ENCODE assay signal across 21 cellular contexts in genomic region chr17:59856859-59857794, GRCh38. TPM values are rescaled to one million over a fixed set of nuclear protein-coding genes. Genes with fewer than 3 reads are reported as not detected.
A peak's percentile ranks its signal among the peaks of the same experiment; 100 is the strongest.
DNase-seq lines count a peak whose midpoint lies in the region; ATAC-seq, FAIRE-seq and TF ChIP-seq lines count a peak whose summit lies in the region.
"Had no signal": no experiment of that assay in that cellular context is flagged by ENCODE, and none has a peak within 500 bp of the region (broad histone marks: within the 10 kb centered on the region; RNA-seq: fewer than 3 reads in every experiment).

No MANE protein-coding gene starts in this region.

- peak overlapping the region; percentile 6 for H3K27ac Mint-ChIP-seq in Caco-2 (ENCODE audit: unreplicated experiment)
- no peak overlapping the region for H3K27ac Mint-ChIP-seq in activated T-helper 2 cell treated with anti-CD3 and anti-CD28 coated beads, Interferon-gamma antibody, Interleukin-2, Interleukin-4, amounts not matched to agents 10 μg/mL and 5 μg/mL and 100 μg/mL, durations not matched to agents 14 hours and 24 hours and 36 hours

- H3K27me3 ChIP-seq in Caco-2 (replicated peaks; ENCODE audit: control insufficient read depth, insufficient read depth, low read length) (no peaks in the 10 kb centered on the region), SJSA1 (replicated peaks) (no peaks in the 10 kb centered on the region), esophagus squamous epithelium (no peaks in the 10 kb centered on the region)
- H3K27me3 ChIP-seq: thyroid gland had no signal

- POLR2A ChIA-PET in Caco-2 (lab: Charles Lee) = interaction anchor here (1.2 kb wide), 1 partner anchor 150 kb away, joined by 5 read pairs; the partner anchor contains the start of genes PTRH2 and VMP1

- FAIRE-seq in A204.1 (lab: Jason Lieb, UNC) = peak; percentile 69
- FAIRE-seq: D721Med had no signal

- H3K4me3 ChIP-seq in Caco-2 (ENCODE audit: low read depth, low read length) (no peak overlapping the region), SJSA1 (no peak overlapping the region), esophagus squamous epithelium (no peak overlapping the region)
- H3K4me3 ChIP-seq: thyroid gland had no signal

- no peaks in the 10 kb centered on the region for H3K9me3 Mint-ChIP-seq in Caco-2 (ENCODE audit: unreplicated experiment)
- H3K9me3 Mint-ChIP-seq in activated T-helper 2 cell treated with anti-CD3 and anti-CD28 coated beads, Interferon-gamma antibody, Interleukin-2, Interleukin-4, amounts not matched to agents 10 μg/mL and 5 μg/mL and 100 μg/mL, durations not matched to agents 14 hours and 24 hours and 36 hours = no peaks in the 10 kb centered on the region
- H3K9me3 Mint-ChIP-seq: naive thymus-derived CD8-positive, alpha-beta T cell had no signal

- CTCF ChIA-PET in Caco-2 (lab: Charles Lee) = interaction anchor here (1.0 to 1.6 kb wide), 4 partner anchors 12 to 110 kb away, joined by 3 to 9 read pairs (median 3); no protein-coding TSS in a partner anchor

- peak overlapping the region; percentile 98 for H3K27ac ChIP-seq in SJSA1
- peak overlapping the region in 3 of 4 donors; percentile 3 to 29 (median 23) for H3K27ac ChIP-seq in esophagus squamous epithelium
- H3K27ac ChIP-seq: thyroid gland had no signal

- TF ChIP-seq POLR2A in esophagus squamous epithelium (IDR thresholded peaks at IDR 0.05) = no peak

- H3K4me1 Mint-ChIP-seq in Caco-2 (ENCODE audit: low read depth, unreplicated experiment) = peaks cover 28% of the 10 kb centered on the region
- peaks cover 18% of the 10 kb centered on the region for H3K4me1 Mint-ChIP-seq in activated T-helper 2 cell treated with anti-CD3 and anti-CD28 coated beads, Interferon-gamma antibody, Interleukin-2, Interleukin-4, amounts not matched to agents 10 μg/mL and 5 μg/mL and 100 μg/mL, durations not matched to agents 14 hours and 24 hours and 36 hours (ENCODE audit: low read depth)

- no TSS peak for BruUV-seq in Caco-2 (replicated peaks; lab: Mats Ljungman, UMichigan)

- TF ChIP-seq CTCF in Caco-2 (IDR thresholded peaks at IDR 0.05; ENCODE audit: insufficient read depth in 1 of 2, low read depth in 1 of 2, low read length in 1 of 2, severe bottlenecking in 1 of 2, unreplicated experiment in 1 of 2) = no peak
- TF ChIP-seq CTCF in esophagus squamous epithelium (IDR thresholded peaks at IDR 0.05) = no peak

- peaks cover 57% of the 10 kb centered on the region for H3K4me1 ChIP-seq in Caco-2
- peaks cover 77% of the 10 kb centered on the region for H3K4me1 ChIP-seq in SJSA1 (replicated peaks)
- peaks cover 23 to 58% (median 25%) of the 10 kb centered on the region in 3 donors for H3K4me1 ChIP-seq in esophagus squamous epithelium

- H3K27me3 Mint-ChIP-seq in Caco-2 (ENCODE audit: insufficient read depth, unreplicated experiment) = no peaks in the 10 kb centered on the region
- H3K27me3 Mint-ChIP-seq in activated T-helper 2 cell treated with anti-CD3 and anti-CD28 coated beads, Interferon-gamma antibody, Interleukin-2, Interleukin-4, amounts not matched to agents 10 μg/mL and 5 μg/mL and 100 μg/mL, durations not matched to agents 14 hours and 24 hours and 36 hours (ENCODE audit: low read depth) = no peaks in the 10 kb centered on the region
- H3K27me3 Mint-ChIP-seq: naive thymus-derived CD8-positive, alpha-beta T cell had no signal

- H3K9me3 ChIP-seq in Caco-2 = no peaks in the 10 kb centered on the region
- no peaks in the 10 kb centered on the region for H3K9me3 ChIP-seq in SJSA1 (replicated peaks)
- no peaks in the 10 kb centered on the region for H3K9me3 ChIP-seq in esophagus squamous epithelium
- H3K9me3 ChIP-seq: thyroid gland had no signal

- ATAC-seq in HG02588 (IDR thresholded peaks at IDR 0.05; ENCODE audit: unreplicated experiment) (no peak), HG03521 (IDR thresholded peaks at IDR 0.05; ENCODE audit: unreplicated experiment) (no peak)
- ATAC-seq: naive thymus-derived CD8-positive, alpha-beta T cell had no signal

- H3K36me3 ChIP-seq in Caco-2 (ENCODE audit: control insufficient read depth, insufficient read depth, low read length) = no peaks in the 10 kb centered on the region
- H3K36me3 ChIP-seq in SJSA1 = peaks cover 8% of the 10 kb centered on the region
- peaks cover 0 to 20% (median 8%) of the 10 kb centered on the region in 3 donors for H3K36me3 ChIP-seq in esophagus squamous epithelium

- no peak overlapping the region for H3K4me3 Mint-ChIP-seq in Caco-2 (ENCODE audit: unreplicated experiment)
- no peak overlapping the region for H3K4me3 Mint-ChIP-seq in activated T-helper 2 cell treated with anti-CD3 and anti-CD28 coated beads, Interferon-gamma antibody, Interleukin-2, Interleukin-4, amounts not matched to agents 10 μg/mL and 5 μg/mL and 100 μg/mL, durations not matched to agents 14 hours and 24 hours and 36 hours (ENCODE audit: low read depth)
- H3K4me3 Mint-ChIP-seq: naive thymus-derived CD8-positive, alpha-beta T cell had no signal

- intact Hi-C loops in Caco-2 (cut with micrococcal nuclease; ENCODE audit: unreplicated experiment) = no loop called here
- intact Hi-C loops in esophagus squamous epithelium (cut with DNase I) = no loop called here
- intact Hi-C loops in activated T-helper 2 cell treated with anti-CD3 and anti-CD28 coated beads, Interferon-gamma antibody, Interleukin-2, Interleukin-4, amounts not matched to agents 10 μg/mL and 5 μg/mL and 100 μg/mL, durations not matched to agents 14 hours and 24 hours and 36 hours (cut with micrococcal nuclease) = no loop called here

- DNase-seq in Caco-2 (no peak), SJSA1 (ENCODE audit: low read depth in 1 of 2, low spot score in 2 of 2) (peak in 1 of 2 experiments; percentile 22), esophagus squamous epithelium (lab: John Stamatoyannopoulos, UW) (no peak), DMS114 treated with DMSO at 0.1 percent for 48 hours (lab: John Stamatoyannopoulos, UW; ENCODE audit: unreplicated experiment) (no peak)
- DNase-seq in activated T-helper 2 cell treated with anti-CD3 and anti-CD28 coated beads, Interferon-gamma antibody, Interleukin-2, Interleukin-4, amounts not matched to agents 10 μg/mL and 5 μg/mL and 100 μg/mL, durations not matched to agents 14 hours and 24 hours and 36 hours (ENCODE audit: low spot score) = no peak
- DNase-seq: activated CD4-positive, alpha-beta T cell treated with anti-CD3 and anti-CD28 coated beads for 4 hours; AML-193; caudate nucleus; GOT3; islet precursor cell; mammary epithelial cell; naive thymus-derived CD8-positive, alpha-beta T cell; NCI-H1436 treated with DMSO at 0.1 percent for 48 hours; NCI-H345; SHP77 treated with DMSO at 0.1 percent for 48 hours; stimulated activated CD4-positive, alpha-beta T cell treated with anti-CD3 and anti-CD28 coated beads, Interleukin-12 subunit alpha, Interleukin-12 subunit beta, amount 100 ng/mL, for 4 hours; thyroid gland had no signal

- 47 to 56% methylated on average over 3 of the region's 3 CpGs for WGBS in esophagus squamous epithelium, 2 donors

- peaks cover 31% of the 10 kb centered on the region for H3K36me3 Mint-ChIP-seq in Caco-2 (ENCODE audit: insufficient read depth, unreplicated experiment)
- H3K36me3 Mint-ChIP-seq in activated T-helper 2 cell treated with anti-CD3 and anti-CD28 coated beads, Interferon-gamma antibody, Interleukin-2, Interleukin-4, amounts not matched to agents 10 μg/mL and 5 μg/mL and 100 μg/mL, durations not matched to agents 14 hours and 24 hours and 36 hours (ENCODE audit: low read depth) = peaks cover 10% of the 10 kb centered on the region

RNA-seq across cellular contexts. Expression of gene TUBD1, which starts 35.6 kb away (rescaled TPM):
- total RNA-seq in Caco-2 (2022) (22.5 and 23.6 TPM in 2 replicates), esophagus squamous epithelium (10 to 100 TPM in 2 of 4 donors, 1 to 10 TPM in 2; 8.0 to 16.0 (median 12.5) TPM)
- total RNA-seq in SJSA1 (2014; rRNA removed; shearing (Covaris generic)) = 7.4 and 12.7 TPM in 2 replicates
- total RNA-seq in activated T-helper 2 cell treated with anti-CD3 and anti-CD28 coated beads, Interferon-gamma antibody, Interleukin-2, Interleukin-4, amounts not matched to agents 10 μg/mL and 5 μg/mL and 100 μg/mL, durations not matched to agents 14 hours and 24 hours and 36 hours = 8.2 and 9.3 TPM in 2 replicates

RNA-seq across cellular contexts. Expression of gene RPS6KB1, which starts 35.8 kb away (rescaled TPM):
- total RNA-seq in Caco-2 (2022) (66.9 and 68.3 TPM in 2 replicates), esophagus squamous epithelium (10 to 100 TPM; 18.4 to 49.2 (median 25.9) TPM)
- 26.9 and 32.3 TPM in 2 replicates for total RNA-seq in SJSA1 (2014; rRNA removed; shearing (Covaris generic))
- total RNA-seq in activated T-helper 2 cell treated with anti-CD3 and anti-CD28 coated beads, Interferon-gamma antibody, Interleukin-2, Interleukin-4, amounts not matched to agents 10 μg/mL and 5 μg/mL and 100 μg/mL, durations not matched to agents 14 hours and 24 hours and 36 hours = 65.9 and 70.1 TPM in 2 replicates
